Comparison of ENCODE assay signal across 9 cellular contexts in the genomic region with DNA sequence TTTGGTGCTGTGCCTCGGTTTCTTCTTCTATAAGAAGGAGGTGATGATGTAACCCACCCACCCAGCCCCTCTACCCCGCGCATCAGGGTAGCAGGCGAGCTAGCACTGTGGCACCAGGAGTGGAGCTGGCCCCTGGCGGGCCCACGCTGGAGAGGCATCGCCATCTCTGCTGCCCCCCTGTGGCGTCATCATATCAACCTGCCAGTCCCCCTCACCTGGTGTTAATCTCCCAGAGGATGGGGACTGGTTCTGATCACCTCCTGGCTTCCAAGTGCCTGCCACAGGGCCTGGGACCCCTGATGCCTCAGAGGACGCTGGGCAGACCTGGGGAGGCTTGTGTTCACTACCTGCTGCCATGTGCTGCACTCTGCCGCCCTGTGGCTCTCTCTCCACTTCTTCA. TPM values are rescaled to one million over a fixed set of nuclear protein-coding genes. Genes with fewer than 3 reads are reported as not detected.
DNase-seq lines count a peak whose midpoint lies in the region; ATAC-seq and TF ChIP-seq lines count a peak whose summit lies in the region.
"Had no signal": no experiment of that assay in that cellular context is flagged by ENCODE, and none has a peak within 500 bp of the region (broad histone marks: within the 10 kb centered on the region; RNA-seq: fewer than 3 reads in every experiment).

No MANE protein-coding gene starts in this region.

- no peak overlapping the region for H3K27ac Mint-ChIP-seq in MCF 10A (ENCODE audit: low read depth, unreplicated experiment)
- peak overlapping the region in 1 of 8 donors; percentile 90 for H3K27ac Mint-ChIP-seq in CD8-positive, alpha-beta memory T cell

- H3K36me3 Mint-ChIP-seq in MCF 10A (ENCODE audit: insufficient read depth, unreplicated experiment) = no peaks in the 10 kb centered on the region
- peaks cover 0 to 2% (median 0%) of the 10 kb centered on the region in 3 donors for H3K36me3 Mint-ChIP-seq in CD8-positive, alpha-beta memory T cell

- H3K4me2 ChIP-seq in mammary epithelial cell (ENCODE audit: insufficient read depth, low read depth, low read length) = no peak overlapping the region

- dilution Hi-C loops in mammary epithelial cell (cut with HindIII; ENCODE audit: low sequenced_read_pairs) = no loop called here

- H4K20me1 ChIP-seq in mammary epithelial cell (ENCODE audit: insufficient read depth, low read length) = no peaks in the 10 kb centered on the region

- intact Hi-C loops in MCF 10A (cut with micrococcal nuclease) = no loop called here
- intact Hi-C loops in mammary epithelial cell (cut with micrococcal nuclease) = loop anchor here (2.0 to 10.0 kb wide), 3 partner anchors 83 to 465 kb away; no protein-coding TSS in a partner anchor

- TF ChIP-seq CTCF in MCF 10A (IDR thresholded peaks at IDR 0.05; ENCODE audit: unreplicated experiment) = no peak
- TF ChIP-seq CTCF in mammary epithelial cell (conservative IDR thresholded peaks at IDR 0.05 in 1 of 2, IDR thresholded peaks at IDR 0.05 in 1 of 2; ENCODE audit: extremely low read depth in 1 of 2, insufficient read depth in 1 of 2, low read depth in 1 of 2, low read length in 2 of 2) = peak in 1 of 2 donors; percentile 46
- TF ChIP-seq CTCF in NB4 (IDR thresholded peaks at IDR 0.05; ENCODE audit: low read depth, low read length) = peak; percentile 46
- TF ChIP-seq CTCF in fibroblast of villous mesenchyme (IDR thresholded peaks at IDR 0.05; ENCODE audit: insufficient read depth, low read depth, low read length) = peak; percentile 13
- no peak for TF ChIP-seq CTCF in suprapubic skin (IDR thresholded peaks at IDR 0.05)

- no peaks in the 10 kb centered on the region for H3K79me2 ChIP-seq in mammary epithelial cell (ENCODE audit: insufficient read depth, low read length)

- peak; percentile 27 for DNase-seq in MCF 10A (ENCODE audit: unreplicated experiment)
- no peak for DNase-seq in mammary epithelial cell
- no peak for DNase-seq in NB4 (ENCODE audit: low read depth)
- DNase-seq in fibroblast of villous mesenchyme (ENCODE audit: low read depth) = no peak
- peak; percentile 36 to 44 for DNase-seq in suprapubic skin (ENCODE audit: low spot score in 2 of 2)
- no peak for DNase-seq in NCI-H1436 treated with DMSO at 0.1 percent for 48 hours (lab: John Stamatoyannopoulos, UW)
- DNase-seq in CD8-positive, alpha-beta memory T cell = no peak

- H3K9me3 ChIP-seq in mammary epithelial cell (replicated peaks; ENCODE audit: insufficient read depth, low read length) (no peaks in the 10 kb centered on the region), suprapubic skin (no peaks in the 10 kb centered on the region)
- H3K9me3 ChIP-seq in CD8-positive, alpha-beta memory T cell (ENCODE audit: low read length) = no peaks in the 10 kb centered on the region
- H3K9me3 ChIP-seq: neutrophil had no signal

- no peak overlapping the region for H3K4me3 Mint-ChIP-seq in MCF 10A (ENCODE audit: unreplicated experiment)
- no peak overlapping the region for H3K4me3 Mint-ChIP-seq in CD8-positive, alpha-beta memory T cell

- H3K4me3 ChIP-seq in mammary epithelial cell (replicated peaks in 1 of 3; ENCODE audit: insufficient read depth in 1 of 3, low read depth in 2 of 3, low read length in 3 of 3) = no peak overlapping the region
- H3K4me3 ChIP-seq in NB4 (ENCODE audit: low read depth, low read length) = no peak overlapping the region
- no peak overlapping the region for H3K4me3 ChIP-seq in fibroblast of villous mesenchyme (ENCODE audit: low read depth, low read length)
- H3K4me3 ChIP-seq in suprapubic skin = no peak overlapping the region
- no peak overlapping the region for H3K4me3 ChIP-seq in CD8-positive, alpha-beta memory T cell (ENCODE audit: low read length)

- H2AFZ ChIP-seq in mammary epithelial cell (ENCODE audit: low read depth, low read length) = no peak overlapping the region

- CTCF ChIA-PET in MCF 10A (lab: Yijun Ruan, JAX) = interaction anchor here (1.3 kb wide), 1 partner anchor 9 kb away, joined by 5 read pairs; no protein-coding TSS in a partner anchor
- CTCF ChIA-PET in mammary epithelial cell (lab: Charles Lee; ENCODE audit: low non-redundant PET) = no interaction called here
- CTCF ChIA-PET in CD8-positive, alpha-beta memory T cell (lab: Charles Lee) = no interaction called here

- no peak overlapping the region for H3K9ac ChIP-seq in mammary epithelial cell (ENCODE audit: insufficient read depth, low read length)

- no peaks in the 10 kb centered on the region for H3K4me1 Mint-ChIP-seq in MCF 10A (ENCODE audit: insufficient read depth, unreplicated experiment)
- H3K4me1 Mint-ChIP-seq in CD8-positive, alpha-beta memory T cell = peaks cover 0 to 8% (median 2%) of the 10 kb centered on the region in 3 donors

- H3K27ac ChIP-seq in mammary epithelial cell (ENCODE audit: insufficient read depth, low read depth, low read length) (no peak overlapping the region), suprapubic skin (no peak overlapping the region)
- no peak overlapping the region for H3K27ac ChIP-seq in CD8-positive, alpha-beta memory T cell (ENCODE audit: low read depth, low read length)
- H3K27ac ChIP-seq: neutrophil had no signal

- H3K27me3 ChIP-seq in mammary epithelial cell (ENCODE audit: insufficient read depth, low read length) (no peaks in the 10 kb centered on the region), suprapubic skin (peaks cover 47% of the 10 kb centered on the region)
- peaks cover 8% of the 10 kb centered on the region for H3K27me3 ChIP-seq in CD8-positive, alpha-beta memory T cell (ENCODE audit: insufficient read depth, low read length, poor library complexity, severe bottlenecking)

- no peak for TF ChIP-seq POLR2A in NB4 (IDR thresholded peaks at IDR 0.05; ENCODE audit: extremely low read depth, insufficient read length)
- no peak for TF ChIP-seq POLR2A in suprapubic skin (IDR thresholded peaks at IDR 0.05)

- ATAC-seq in HG03280 (IDR thresholded peaks at IDR 0.05; ENCODE audit: unreplicated experiment) = no peak

- BruUV-seq in MCF 10A (replicated peaks; lab: Mats Ljungman, UMichigan) = no TSS peak
- BruUV-seq in mammary epithelial cell (replicated peaks; lab: Mats Ljungman, UMichigan) = no TSS peak

- H3K9me3 Mint-ChIP-seq in MCF 10A (ENCODE audit: unreplicated experiment) = no peaks in the 10 kb centered on the region
- H3K9me3 Mint-ChIP-seq in CD8-positive, alpha-beta memory T cell = peaks cover 0 to 2% (median 0%) of the 10 kb centered on the region in 5 donors

- no peaks in the 10 kb centered on the region for H3K36me3 ChIP-seq in mammary epithelial cell (ENCODE audit: insufficient read depth, low read length)
- H3K36me3 ChIP-seq in suprapubic skin = no peaks in the 10 kb centered on the region
- H3K36me3 ChIP-seq in CD8-positive, alpha-beta memory T cell (ENCODE audit: insufficient read depth, low read length) = no peaks in the 10 kb centered on the region
- H3K36me3 ChIP-seq: neutrophil had no signal

- POLR2A ChIA-PET in MCF 10A (lab: Yijun Ruan, JAX) = no interaction called here
- POLR2A ChIA-PET in CD8-positive, alpha-beta memory T cell (lab: Charles Lee) = no interaction called here

- TF ChIP-seq EP300 in suprapubic skin (IDR thresholded peaks at IDR 0.05) = no peak

- WGBS in mammary epithelial cell (ENCODE audit: low coverage, missing lambda C conversion rate) = 73% methylated on average over 5 of the region's 10 CpGs
- 92% methylated on average over 2 of the region's 10 CpGs for WGBS in suprapubic skin

- in situ Hi-C loops in mammary epithelial cell (cut with MboI; ENCODE audit: low sequenced_read_pairs in 2 of 2) = loop anchor here in 1 of 2 donors (25.0 kb wide), 1 partner anchor 526 kb away; no protein-coding TSS in a partner anchor

- H3K27me3 Mint-ChIP-seq in MCF 10A (ENCODE audit: insufficient read depth, unreplicated experiment) = peaks cover 45% of the 10 kb centered on the region
- H3K27me3 Mint-ChIP-seq in CD8-positive, alpha-beta memory T cell = peaks cover 20 to 27% of the 10 kb centered on the region in 2 donors

- H3K4me1 ChIP-seq in mammary epithelial cell (ENCODE audit: insufficient read depth, low read length) (no peaks in the 10 kb centered on the region), suprapubic skin (no peaks in the 10 kb centered on the region)
- no peaks in the 10 kb centered on the region for H3K4me1 ChIP-seq in CD8-positive, alpha-beta memory T cell (ENCODE audit: insufficient read depth, low read length)

RNA-seq across cellular contexts. Expression of a gene that starts 6.3 kb away (rescaled TPM):
- total RNA-seq in MCF 10A (2022) (0.05 TPM in 1 of 2 replicates, not detected in the other), mammary epithelial cell (10 to 100 TPM in 1 of 2 donors, 1 to 10 TPM in 1; 1.6 to 10.7 TPM), fibroblast of villous mesenchyme (under 0.01 TPM in 2 replicates), suprapubic skin (1 to 10 TPM in 3 of 4 donors, under 1 TPM in 1; 0.94 to 4.6 (median 1.3) TPM)
- 0.91 TPM for polyA plus RNA-seq in mammary epithelial cell
- 0.47 TPM for polyA minus RNA-seq in mammary epithelial cell
- not detected for total RNA-seq in CD8-positive, alpha-beta memory T cell
- polyA plus RNA-seq in CD8-positive, alpha-beta memory T cell = not detected

Comparison
In these comparisons a context has a peak if more than half of its experiments do, and no peak if none do; other contexts are left out.
1. DNase-seq: peak in MCF 10A (single experiment) and suprapubic skin (2 of 2); none in mammary epithelial cell (single experiment), NB4 (single experiment), fibroblast of villous mesenchyme (single experiment), NCI-H1436 treated with DMSO at 0.1 percent for 48 hours (single experiment) and CD8-positive, alpha-beta memory T cell (0 of 5).
2. CTCF ChIP-seq: peak in NB4 (single experiment) and fibroblast of villous mesenchyme (single experiment); none in MCF 10A (single experiment) and suprapubic skin (0 of 2).